Comparison of ENCODE assay signal across 13 cellular contexts in the genomic region with DNA sequence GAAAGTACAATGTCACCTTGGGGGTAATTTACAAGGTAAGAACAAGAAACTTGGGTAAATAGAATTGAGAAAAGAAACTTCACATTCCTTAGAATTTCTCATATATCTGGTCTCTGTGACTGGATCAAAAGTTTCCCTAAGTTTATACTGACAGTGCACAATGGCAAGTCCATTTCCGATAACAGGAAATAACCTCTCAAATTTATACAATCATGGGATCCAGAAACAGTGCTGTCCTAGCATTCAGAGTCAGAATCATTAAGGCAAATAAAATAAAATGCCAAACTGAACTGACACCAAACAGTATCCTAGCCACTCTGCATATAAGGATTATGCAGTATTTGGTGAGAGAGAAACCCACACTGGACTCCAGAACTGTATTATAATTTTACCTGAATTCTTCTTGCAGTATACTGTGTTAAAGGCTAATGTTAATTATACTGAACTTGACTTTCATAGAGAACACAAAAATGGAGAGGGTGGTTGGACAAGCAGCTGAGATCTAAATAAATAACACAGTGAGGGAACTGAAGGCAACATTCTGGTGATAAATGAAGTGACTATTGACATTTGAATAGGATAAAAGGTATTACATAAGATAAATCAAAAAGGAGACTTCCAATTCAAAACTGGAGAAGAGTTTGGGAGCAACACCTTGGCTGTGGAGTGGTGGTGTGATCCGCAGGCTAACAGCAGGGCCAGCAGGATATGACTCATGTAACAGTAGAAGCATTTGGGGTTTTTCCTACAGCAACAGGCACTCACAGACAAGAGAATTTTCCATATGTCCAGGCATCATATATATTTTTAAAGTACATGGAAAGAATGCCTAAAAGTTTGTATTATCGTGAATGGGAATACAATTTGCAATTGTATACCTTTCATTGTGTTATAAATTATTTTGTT.
A peak's percentile ranks its signal among the peaks of the same experiment; 100 is the strongest.
DNase-seq lines count a peak whose midpoint lies in the region; ATAC-seq, FAIRE-seq and TF ChIP-seq lines count a peak whose summit lies in the region.
"Had no signal": no experiment of that assay in that cellular context is flagged by ENCODE, and none has a peak within 500 bp of the region (broad histone marks: within the 10 kb centered on the region; RNA-seq: fewer than 3 reads in every experiment).

No MANE protein-coding gene starts in this region.

- H3K9me3 Mint-ChIP-seq in stimulated activated naive CD8-positive, alpha-beta T cell treated with anti-CD3 and anti-CD28 coated beads, Interleukin-15, amount 100 ng/mL, for 72 hours: peaks cover 0 to 15% of the 10 kb centered on the region in 2 donors

- FAIRE-seq in H54 (lab: Jason Lieb, UNC): peak; percentile 100

- H3K27me3 Mint-ChIP-seq in stimulated activated naive CD8-positive, alpha-beta T cell treated with anti-CD3 and anti-CD28 coated beads, Interleukin-15, amount 100 ng/mL, for 72 hours: no peaks in the 10 kb centered on the region
- H3K27me3 Mint-ChIP-seq: naive thymus-derived CD4-positive, alpha-beta T cell had no signal

- DNase-seq in H54 (ENCODE audit: insufficient read length, low spot score) (peak; percentile 29), RKO (ENCODE audit: low spot score) (peak; percentile 75), epidermal melanocyte (ENCODE audit: insufficient read length, low spot score) (peak; percentile 33), retinal pigment epithelial cell (ENCODE audit: low read depth) (peak; percentile 17), psoas muscle (no peak)
- DNase-seq in stimulated activated naive CD8-positive, alpha-beta T cell treated with anti-CD3 and anti-CD28 coated beads, Interleukin-15, amount 100 ng/mL, for 72 hours: no peak
- DNase-seq: activated CD4-positive, alpha-beta T cell treated with anti-CD3 and anti-CD28 coated beads, Interleukin-2, amount 50 U/mL, for 4 hours; heart left ventricle; naive thymus-derived CD4-positive, alpha-beta T cell; NCI-H1092 treated with DMSO at 0.1 percent for 48 hours had no signal

- no peaks in the 10 kb centered on the region for H3K9me3 ChIP-seq in psoas muscle
- H3K9me3 ChIP-seq: heart left ventricle, thoracic aorta had no signal

- TF ChIP-seq CTCF in retinal pigment epithelial cell (conservative IDR thresholded peaks at IDR 0.05; ENCODE audit: low read depth, low read length) (no peak), psoas muscle (IDR thresholded peaks at IDR 0.05) (no peak)

- no peak overlapping the region for H3K27ac ChIP-seq in psoas muscle
- H3K27ac ChIP-seq: heart left ventricle, thoracic aorta had no signal

- no peaks in the 10 kb centered on the region for H3K27me3 ChIP-seq in psoas muscle (ENCODE audit: insufficient read depth in 3 of 3, low read length in 2 of 3)
- H3K27me3 ChIP-seq: heart left ventricle had no signal

- intact Hi-C loops in psoas muscle (cut with DNase I): no loop called here

- no peaks in the 10 kb centered on the region for H3K4me1 Mint-ChIP-seq in stimulated activated naive CD8-positive, alpha-beta T cell treated with anti-CD3 and anti-CD28 coated beads, Interleukin-15, amount 100 ng/mL, for 72 hours
- H3K4me1 Mint-ChIP-seq: naive thymus-derived CD4-positive, alpha-beta T cell had no signal

- ATAC-seq in HG03432 (IDR thresholded peaks at IDR 0.05; ENCODE audit: unreplicated experiment) (no peak), psoas muscle (no peak), GM19328 (IDR thresholded peaks at IDR 0.05; ENCODE audit: unreplicated experiment) (no peak)
- no peak for ATAC-seq in stimulated activated naive CD8-positive, alpha-beta T cell treated with anti-CD3 and anti-CD28 coated beads, Interleukin-15, amount 100 ng/mL, for 72 hours
- ATAC-seq: heart left ventricle; naive thymus-derived CD4-positive, alpha-beta T cell had no signal

- no peak overlapping the region for H3K27ac Mint-ChIP-seq in stimulated activated naive CD8-positive, alpha-beta T cell treated with anti-CD3 and anti-CD28 coated beads, Interleukin-15, amount 100 ng/mL, for 72 hours
- H3K27ac Mint-ChIP-seq: naive thymus-derived CD4-positive, alpha-beta T cell had no signal

- no peaks in the 10 kb centered on the region for H3K4me1 ChIP-seq in psoas muscle
- H3K4me1 ChIP-seq: heart left ventricle had no signal

- no peak overlapping the region for H3K4me3 Mint-ChIP-seq in stimulated activated naive CD8-positive, alpha-beta T cell treated with anti-CD3 and anti-CD28 coated beads, Interleukin-15, amount 100 ng/mL, for 72 hours
- H3K4me3 Mint-ChIP-seq: naive thymus-derived CD4-positive, alpha-beta T cell had no signal

- 64 to 73% (median 69%) methylated on average over 3 of the region's 3 CpGs for WGBS in psoas muscle, 3 donors

- H3K36me3 ChIP-seq in psoas muscle (ENCODE audit: insufficient read depth in 1 of 2, low read depth in 1 of 2): no peaks in the 10 kb centered on the region
- H3K36me3 ChIP-seq: heart left ventricle, thoracic aorta had no signal

- H3K4me3 ChIP-seq in retinal pigment epithelial cell (ENCODE audit: low read length) (no peak overlapping the region), psoas muscle (no peak overlapping the region)
- H3K4me3 ChIP-seq: heart left ventricle, thoracic aorta had no signal

- no peak for TF ChIP-seq POLR2A in H54 (IDR thresholded peaks at IDR 0.05; ENCODE audit: low read depth, low read length)

Comparison
In these comparisons a context has a peak if more than half of its experiments do, and no peak if none do; other contexts are left out.
1. DNase-seq: peak in H54 (single experiment), RKO (single experiment), epidermal melanocyte (single experiment) and retinal pigment epithelial cell (single experiment); none in psoas muscle (0 of 2) and stimulated activated naive CD8-positive, alpha-beta T cell treated with anti-CD3 and anti-CD28 coated beads, Interleukin-15, amount 100 ng/mL, for 72 hours (0 of 2).